1 cellular context compared by ENCODE assay signal in the genomic region with DNA sequence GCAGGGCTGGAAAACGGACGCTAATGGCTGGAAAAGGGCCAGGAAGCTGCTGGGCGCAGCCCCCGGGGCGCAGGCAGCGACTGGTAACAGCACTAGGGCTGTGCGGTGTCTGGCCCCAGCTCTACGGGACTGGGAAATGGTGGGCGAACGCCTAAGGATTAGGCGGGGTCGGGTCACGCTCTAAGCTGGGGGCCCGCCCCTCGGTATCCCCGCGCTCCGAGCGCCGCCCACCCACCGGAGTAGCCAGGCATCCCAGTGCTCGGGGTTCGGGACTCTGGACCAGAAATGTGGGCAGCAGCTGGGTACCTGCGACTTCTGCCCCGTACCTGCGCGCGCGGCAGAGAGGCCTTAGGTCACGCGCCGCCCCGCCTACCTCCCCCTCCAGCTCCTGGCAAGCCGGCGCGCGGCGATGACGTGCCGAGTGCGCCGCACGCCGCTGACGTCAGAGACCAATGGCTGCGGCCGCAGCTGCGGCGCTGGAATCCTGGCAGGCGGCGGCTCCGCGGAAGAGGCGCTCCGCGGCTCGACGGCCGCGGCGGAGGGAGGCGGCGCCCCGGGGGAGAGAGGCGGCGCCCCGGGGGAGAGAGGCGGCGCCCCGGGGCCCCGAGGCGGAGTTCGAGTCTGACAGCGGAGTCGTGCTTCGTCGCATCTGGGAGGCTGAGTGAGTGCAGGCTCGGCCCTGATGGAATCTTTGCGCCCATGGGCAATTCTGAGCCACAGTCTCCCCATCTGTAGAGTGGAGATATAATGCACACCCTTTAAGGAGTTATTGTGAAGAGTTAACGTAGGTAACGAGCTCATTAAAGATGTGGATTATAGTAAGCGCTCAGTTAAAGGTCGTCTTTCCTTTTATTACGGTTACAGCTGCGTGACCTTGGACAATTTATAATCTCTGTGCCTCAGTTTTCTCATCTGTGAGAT.
TF ChIP-seq lines count a peak whose summit lies in the region.

Gene HPS4, minus strand, starts transcription at position 345 of the 921 bp plus-strand sequence. CDS start 2,021 bp downstream, outside the sequence.
Gene SRRD, plus strand, starts transcription at position 439 of the 921 bp plus-strand sequence. Its CDS starts 14 bp downstream, at position 453.

TF ChIP-seq in HepG2, 621 proteins besides CTCF, POLR2A, EP300 and RAD21 (continued from another document and continues in another):
- peak; percentile 96 for TF ChIP-seq ZNF639 (CRISPR knock-in tag; conservative IDR thresholded peaks at IDR 0.05)
- peak; percentile 88; the same call in 1 of the 2 replicates for TF ChIP-seq ZBTB42 (CRISPR knock-in tag; IDR thresholded peaks at IDR 0.05)
- no peak for TF ChIP-seq NFE2 (CRISPR knock-in tag; IDR thresholded peaks at IDR 0.05)
- peak; percentile 53; the same call in 1 of the 2 replicates for TF ChIP-seq ZNF280B (CRISPR knock-in tag; IDR thresholded peaks at IDR 0.05; ENCODE audit: borderline replicate concordance)
- TF ChIP-seq, protein P1, sequence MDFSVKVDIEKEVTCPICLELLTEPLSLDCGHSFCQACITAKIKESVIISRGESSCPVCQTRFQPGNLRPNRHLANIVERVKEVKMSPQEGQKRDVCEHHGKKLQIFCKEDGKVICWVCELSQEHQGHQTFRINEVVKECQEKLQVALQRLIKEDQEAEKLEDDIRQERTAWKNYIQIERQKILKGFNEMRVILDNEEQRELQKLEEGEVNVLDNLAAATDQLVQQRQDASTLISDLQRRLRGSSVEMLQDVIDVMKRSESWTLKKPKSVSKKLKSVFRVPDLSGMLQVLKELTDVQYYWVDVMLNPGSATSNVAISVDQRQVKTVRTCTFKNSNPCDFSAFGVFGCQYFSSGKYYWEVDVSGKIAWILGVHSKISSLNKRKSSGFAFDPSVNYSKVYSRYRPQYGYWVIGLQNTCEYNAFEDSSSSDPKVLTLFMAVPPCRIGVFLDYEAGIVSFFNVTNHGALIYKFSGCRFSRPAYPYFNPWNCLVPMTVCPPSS (IDR thresholded peaks at IDR 0.05) = no peak
- TF ChIP-seq FOSL1 (CRISPR knock-in tag; IDR thresholded peaks at IDR 0.05; ENCODE audit: borderline replicate concordance) = no peak
- no peak for TF ChIP-seq ZNF20 (CRISPR knock-in tag; IDR thresholded peaks at IDR 0.05)
- TF ChIP-seq, protein P2, sequence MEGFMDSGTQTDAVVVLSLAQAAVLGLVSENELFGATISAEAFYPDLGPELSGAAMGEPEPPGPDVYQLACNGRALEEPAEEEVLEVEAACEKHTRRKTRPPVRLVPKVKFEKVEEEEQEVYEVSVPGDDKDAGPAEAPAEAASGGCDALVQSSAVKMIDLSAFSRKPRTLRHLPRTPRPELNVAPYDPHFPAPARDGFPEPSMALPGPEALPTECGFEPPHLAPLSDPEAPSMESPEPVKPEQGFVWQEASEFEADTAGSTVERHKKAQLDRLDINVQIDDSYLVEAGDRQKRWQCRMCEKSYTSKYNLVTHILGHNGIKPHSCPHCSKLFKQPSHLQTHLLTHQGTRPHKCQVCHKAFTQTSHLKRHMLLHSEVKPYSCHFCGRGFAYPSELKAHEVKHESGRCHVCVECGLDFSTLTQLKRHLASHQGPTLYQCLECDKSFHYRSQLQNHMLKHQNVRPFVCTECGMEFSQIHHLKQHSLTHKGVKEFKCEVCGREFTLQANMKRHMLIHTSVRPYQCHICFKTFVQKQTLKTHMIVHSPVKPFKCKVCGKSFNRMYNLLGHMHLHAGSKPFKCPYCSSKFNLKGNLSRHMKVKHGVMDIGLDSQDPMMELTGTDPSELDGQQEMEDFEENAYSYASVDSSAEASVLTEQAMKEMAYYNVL (CRISPR knock-in tag; IDR thresholded peaks at IDR 0.05; ENCODE audit: borderline replicate concordance) = no peak; the same call in 1 of the 2 replicates
- no peak for TF ChIP-seq HNF1A (IDR thresholded peaks at IDR 0.05; ENCODE audit: low read depth)
- TF ChIP-seq HNF1A (CRISPR knock-in tag; IDR thresholded peaks at IDR 0.05; ENCODE audit: borderline replicate concordance) = peak; percentile 67; the same call in 1 of the 2 replicates
- no peak; the same call in 1 of the 2 replicates for TF ChIP-seq DNMT3B (CRISPR knock-in tag; conservative IDR thresholded peaks at IDR 0.05)
- TF ChIP-seq, protein P3, sequence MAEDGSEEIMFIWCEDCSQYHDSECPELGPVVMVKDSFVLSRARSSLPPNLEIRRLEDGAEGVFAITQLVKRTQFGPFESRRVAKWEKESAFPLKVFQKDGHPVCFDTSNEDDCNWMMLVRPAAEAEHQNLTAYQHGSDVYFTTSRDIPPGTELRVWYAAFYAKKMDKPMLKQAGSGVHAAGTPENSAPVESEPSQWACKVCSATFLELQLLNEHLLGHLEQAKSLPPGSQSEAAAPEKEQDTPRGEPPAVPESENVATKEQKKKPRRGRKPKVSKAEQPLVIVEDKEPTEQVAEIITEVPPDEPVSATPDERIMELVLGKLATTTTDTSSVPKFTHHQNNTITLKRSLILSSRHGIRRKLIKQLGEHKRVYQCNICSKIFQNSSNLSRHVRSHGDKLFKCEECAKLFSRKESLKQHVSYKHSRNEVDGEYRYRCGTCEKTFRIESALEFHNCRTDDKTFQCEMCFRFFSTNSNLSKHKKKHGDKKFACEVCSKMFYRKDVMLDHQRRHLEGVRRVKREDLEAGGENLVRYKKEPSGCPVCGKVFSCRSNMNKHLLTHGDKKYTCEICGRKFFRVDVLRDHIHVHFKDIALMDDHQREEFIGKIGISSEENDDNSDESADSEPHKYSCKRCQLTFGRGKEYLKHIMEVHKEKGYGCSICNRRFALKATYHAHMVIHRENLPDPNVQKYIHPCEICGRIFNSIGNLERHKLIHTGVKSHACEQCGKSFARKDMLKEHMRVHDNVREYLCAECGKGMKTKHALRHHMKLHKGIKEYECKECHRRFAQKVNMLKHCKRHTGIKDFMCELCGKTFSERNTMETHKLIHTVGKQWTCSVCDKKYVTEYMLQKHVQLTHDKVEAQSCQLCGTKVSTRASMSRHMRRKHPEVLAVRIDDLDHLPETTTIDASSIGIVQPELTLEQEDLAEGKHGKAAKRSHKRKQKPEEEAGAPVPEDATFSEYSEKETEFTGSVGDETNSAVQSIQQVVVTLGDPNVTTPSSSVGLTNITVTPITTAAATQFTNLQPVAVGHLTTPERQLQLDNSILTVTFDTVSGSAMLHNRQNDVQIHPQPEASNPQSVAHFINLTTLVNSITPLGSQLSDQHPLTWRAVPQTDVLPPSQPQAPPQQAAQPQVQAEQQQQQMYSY (CRISPR knock-in tag; IDR thresholded peaks at IDR 0.05) = peak; percentile 48; the same call in 1 of the 2 replicates
- TF ChIP-seq ZFP62 (CRISPR knock-in tag; IDR thresholded peaks at IDR 0.05) = 0 out of 2 replicates have a peak, but pooled peaks have one; percentile 13
- TF ChIP-seq EEA1 (CRISPR knock-in tag; IDR thresholded peaks at IDR 0.05; ENCODE audit: borderline replicate concordance) = 0 out of 2 replicates have a peak, but pooled peaks have one; percentile 59
- TF ChIP-seq, protein P4, sequence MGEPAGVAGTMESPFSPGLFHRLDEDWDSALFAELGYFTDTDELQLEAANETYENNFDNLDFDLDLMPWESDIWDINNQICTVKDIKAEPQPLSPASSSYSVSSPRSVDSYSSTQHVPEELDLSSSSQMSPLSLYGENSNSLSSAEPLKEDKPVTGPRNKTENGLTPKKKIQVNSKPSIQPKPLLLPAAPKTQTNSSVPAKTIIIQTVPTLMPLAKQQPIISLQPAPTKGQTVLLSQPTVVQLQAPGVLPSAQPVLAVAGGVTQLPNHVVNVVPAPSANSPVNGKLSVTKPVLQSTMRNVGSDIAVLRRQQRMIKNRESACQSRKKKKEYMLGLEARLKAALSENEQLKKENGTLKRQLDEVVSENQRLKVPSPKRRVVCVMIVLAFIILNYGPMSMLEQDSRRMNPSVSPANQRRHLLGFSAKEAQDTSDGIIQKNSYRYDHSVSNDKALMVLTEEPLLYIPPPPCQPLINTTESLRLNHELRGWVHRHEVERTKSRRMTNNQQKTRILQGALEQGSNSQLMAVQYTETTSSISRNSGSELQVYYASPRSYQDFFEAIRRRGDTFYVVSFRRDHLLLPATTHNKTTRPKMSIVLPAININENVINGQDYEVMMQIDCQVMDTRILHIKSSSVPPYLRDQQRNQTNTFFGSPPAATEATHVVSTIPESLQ (CRISPR knock-in tag; conservative IDR thresholded peaks at IDR 0.05) = no peak
- TF ChIP-seq ZFP82 (CRISPR knock-in tag; IDR thresholded peaks at IDR 0.05; ENCODE audit: borderline replicate concordance) = peak; percentile 72
- TF ChIP-seq, protein P5, sequence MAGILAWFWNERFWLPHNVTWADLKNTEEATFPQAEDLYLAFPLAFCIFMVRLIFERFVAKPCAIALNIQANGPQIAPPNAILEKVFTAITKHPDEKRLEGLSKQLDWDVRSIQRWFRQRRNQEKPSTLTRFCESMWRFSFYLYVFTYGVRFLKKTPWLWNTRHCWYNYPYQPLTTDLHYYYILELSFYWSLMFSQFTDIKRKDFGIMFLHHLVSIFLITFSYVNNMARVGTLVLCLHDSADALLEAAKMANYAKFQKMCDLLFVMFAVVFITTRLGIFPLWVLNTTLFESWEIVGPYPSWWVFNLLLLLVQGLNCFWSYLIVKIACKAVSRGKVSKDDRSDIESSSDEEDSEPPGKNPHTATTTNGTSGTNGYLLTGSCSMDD (CRISPR knock-in tag; IDR thresholded peaks at IDR 0.05) = no peak
- no peak; the same call in 1 of the 2 replicates for TF ChIP-seq TP53 (CRISPR knock-in tag; conservative IDR thresholded peaks at IDR 0.05)
- peak; percentile 24 for TF ChIP-seq NCOA2 (CRISPR knock-in tag; IDR thresholded peaks at IDR 0.05)
- TF ChIP-seq, protein P6, sequence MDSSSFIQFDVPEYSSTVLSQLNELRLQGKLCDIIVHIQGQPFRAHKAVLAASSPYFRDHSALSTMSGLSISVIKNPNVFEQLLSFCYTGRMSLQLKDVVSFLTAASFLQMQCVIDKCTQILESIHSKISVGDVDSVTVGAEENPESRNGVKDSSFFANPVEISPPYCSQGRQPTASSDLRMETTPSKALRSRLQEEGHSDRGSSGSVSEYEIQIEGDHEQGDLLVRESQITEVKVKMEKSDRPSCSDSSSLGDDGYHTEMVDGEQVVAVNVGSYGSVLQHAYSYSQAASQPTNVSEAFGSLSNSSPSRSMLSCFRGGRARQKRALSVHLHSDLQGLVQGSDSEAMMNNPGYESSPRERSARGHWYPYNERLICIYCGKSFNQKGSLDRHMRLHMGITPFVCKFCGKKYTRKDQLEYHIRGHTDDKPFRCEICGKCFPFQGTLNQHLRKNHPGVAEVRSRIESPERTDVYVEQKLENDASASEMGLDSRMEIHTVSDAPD (CRISPR knock-in tag; IDR thresholded peaks at IDR 0.05) = no peak
- TF ChIP-seq TFE3 (CRISPR knock-in tag; IDR thresholded peaks at IDR 0.05) = peak; percentile 98
- TF ChIP-seq KAT8 (CRISPR knock-in tag; IDR thresholded peaks at IDR 0.05) = peak; percentile 96
- TF ChIP-seq ZNF616 (CRISPR knock-in tag; IDR thresholded peaks at IDR 0.05; ENCODE audit: low read depth) = peak; percentile 67; the same call in 1 of the 2 replicates
- no peak for TF ChIP-seq ZNF468 (CRISPR knock-in tag; IDR thresholded peaks at IDR 0.05)
- TF ChIP-seq GTF2F1 (IDR thresholded peaks at IDR 0.05; ENCODE audit: low read length) = 0 out of 2 replicates have a peak, but pooled peaks have one; percentile 30
